13 cellular contexts compared by ENCODE assay signal in the genomic region with DNA sequence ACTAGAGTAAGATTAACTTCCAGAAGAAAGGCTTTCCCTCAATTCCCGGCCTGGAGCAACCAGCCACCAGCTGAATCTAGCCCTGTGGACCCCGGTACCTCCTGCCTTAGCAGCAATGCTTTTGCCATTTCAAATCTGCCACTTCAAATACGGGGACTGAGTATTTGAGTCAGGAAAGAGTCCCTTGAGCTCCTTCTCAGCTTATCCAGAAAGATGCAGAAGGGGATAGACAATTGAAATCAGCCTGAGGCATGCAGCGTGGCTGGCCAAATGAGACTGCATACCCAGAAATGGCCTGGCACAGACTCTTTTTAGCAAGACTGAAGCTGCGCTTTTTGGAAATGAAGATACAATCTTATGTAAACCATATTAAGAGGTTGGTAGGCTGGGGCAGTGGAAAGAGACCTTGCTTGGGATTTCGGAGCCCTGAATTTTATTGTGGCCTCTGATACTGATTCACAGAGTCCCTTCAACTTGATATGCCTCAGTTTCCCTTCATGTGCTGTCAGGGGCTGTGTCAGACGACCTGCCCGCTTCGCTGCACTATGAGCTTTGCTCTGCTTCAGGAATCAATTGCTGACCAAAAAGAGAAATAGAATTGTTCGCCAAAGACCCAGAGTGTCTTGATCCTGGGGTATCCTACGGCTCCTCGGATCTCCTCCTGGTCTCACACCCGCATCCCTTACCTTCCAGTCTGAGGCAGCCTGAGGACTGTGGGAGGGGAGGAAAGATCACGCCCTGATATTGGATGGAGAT. TPM values are rescaled to one million over a fixed set of nuclear protein-coding genes. Genes with fewer than 3 reads are reported as not detected.
DNase-seq lines count a peak whose midpoint lies in the region; ATAC-seq and TF ChIP-seq lines count a peak whose summit lies in the region.
"Had no signal": no experiment of that assay in that cellular context is flagged by ENCODE, and none has a peak within 500 bp of the region (broad histone marks: within the 10 kb centered on the region; RNA-seq: fewer than 3 reads in every experiment).

No MANE protein-coding gene starts in this region.

- H3K27me3 Mint-ChIP-seq in CD4-positive, CD25-positive, alpha-beta regulatory T cell = peaks cover 61% of the 10 kb centered on the region
- no peaks in the 10 kb centered on the region for H3K27me3 Mint-ChIP-seq in chondrocyte (ENCODE audit: low read depth)
- peaks cover 45 to 75% (median 61%) of the 10 kb centered on the region in 3 donors for H3K27me3 Mint-ChIP-seq in naive B cell

- no peaks in the 10 kb centered on the region for H3K36me3 ChIP-seq in CD4-positive, CD25-positive, alpha-beta regulatory T cell (ENCODE audit: control insufficient read depth, insufficient read depth, low read length)
- no peaks in the 10 kb centered on the region for H3K36me3 ChIP-seq in HUES64 (ENCODE audit: insufficient read depth, low read length)
- H3K36me3 ChIP-seq: upper lobe of left lung had no signal

- H3K36me3 Mint-ChIP-seq in CD4-positive, CD25-positive, alpha-beta regulatory T cell = no peaks in the 10 kb centered on the region
- H3K36me3 Mint-ChIP-seq in chondrocyte (ENCODE audit: low read depth) (no peaks in the 10 kb centered on the region), naive B cell (no peaks in the 10 kb centered on the region)

- TF ChIP-seq CTCF in chondrocyte (IDR thresholded peaks at IDR 0.05) (no peak), dorsolateral prefrontal cortex (IDR thresholded peaks at IDR 0.05 in 54 of 56, conservative IDR thresholded peaks at IDR 0.05 in 2 of 56; ENCODE audit: low read depth in 1 of 56, partially characterized antibody in 56 of 56) (no peak)

- no peak for DNase-seq in CD4-positive, CD25-positive, alpha-beta regulatory T cell
- DNase-seq in chondrocyte (ENCODE audit: low spot score) = no peak
- no peak for DNase-seq in naive B cell
- DNase-seq in dorsolateral prefrontal cortex = no peak
- no peak for DNase-seq in substantia nigra (lab: John Stamatoyannopoulos, UW)
- DNase-seq: activated CD4-positive, alpha-beta T cell treated with anti-CD3 and anti-CD28 coated beads for 1 hour; NCI-H1048; NCI-H446 treated with DMSO at 0.1 percent for 48 hours had no signal

- H3K4me3 ChIP-seq in CD4-positive, CD25-positive, alpha-beta regulatory T cell (ENCODE audit: low read depth, low read length) = no peak overlapping the region
- H3K4me3 ChIP-seq in HUES64 (ENCODE audit: low read length) (peak overlapping the region; percentile 65), dorsolateral prefrontal cortex (peak overlapping the region in 22 of 59 donors; percentile 52 to 76 (median 64))

- H3K4me1 ChIP-seq in CD4-positive, CD25-positive, alpha-beta regulatory T cell (ENCODE audit: control insufficient read depth, insufficient read depth, low read length, poor library complexity, severe bottlenecking) = peaks cover 12% of the 10 kb centered on the region
- peaks cover 8% of the 10 kb centered on the region; the same call in 1 of the 2 replicates for H3K4me1 ChIP-seq in HUES64 (ENCODE audit: insufficient read depth, low read length)

- H3K9me3 Mint-ChIP-seq in CD4-positive, CD25-positive, alpha-beta regulatory T cell = peaks cover 0 to 4% (median 0%) of the 10 kb centered on the region in 7 donors
- peaks cover 5% of the 10 kb centered on the region for H3K9me3 Mint-ChIP-seq in chondrocyte (ENCODE audit: low read depth)
- H3K9me3 Mint-ChIP-seq in naive B cell = peaks cover 0 to 5% (median 0%) of the 10 kb centered on the region in 7 donors

- H3K27ac ChIP-seq in CD4-positive, CD25-positive, alpha-beta regulatory T cell (ENCODE audit: insufficient read depth, low read length, poor library complexity, severe bottlenecking) = no peak overlapping the region
- H3K27ac ChIP-seq in HUES64 (ENCODE audit: low read depth, low read length) (no peak overlapping the region), dorsolateral prefrontal cortex (no peak overlapping the region), substantia nigra (ENCODE audit: low read depth, low read length, poor library complexity, severe bottlenecking) (no peak overlapping the region)
- H3K27ac ChIP-seq: epithelial cell of prostate had no signal

- peaks cover 0 to 12% (median 6%) of the 10 kb centered on the region in 4 donors for H3K4me1 Mint-ChIP-seq in CD4-positive, CD25-positive, alpha-beta regulatory T cell
- H3K4me1 Mint-ChIP-seq in chondrocyte (ENCODE audit: low read depth) (peaks cover 21% of the 10 kb centered on the region), naive B cell (peaks cover 6 to 9% (median 8%) of the 10 kb centered on the region in 3 donors)

- 87% methylated on average over 14 of the region's 14 CpGs for WGBS in HUES64

- ATAC-seq in CD4-positive, CD25-positive, alpha-beta regulatory T cell (ENCODE audit: low read depth in 2 of 2) = no peak
- ATAC-seq in naive B cell (ENCODE audit: low read depth in 2 of 2) (no peak), GM18907 (IDR thresholded peaks at IDR 0.05; ENCODE audit: unreplicated experiment) (no peak), HG03280 (IDR thresholded peaks at IDR 0.05; ENCODE audit: unreplicated experiment) (no peak)

- H3K27ac Mint-ChIP-seq in CD4-positive, CD25-positive, alpha-beta regulatory T cell = no peak overlapping the region
- H3K27ac Mint-ChIP-seq in chondrocyte (ENCODE audit: unreplicated experiment) (no peak overlapping the region), naive B cell (peak overlapping the region in 2 of 6 donors; percentile 20 to 24)

- peaks cover 40% of the 10 kb centered on the region for H3K27me3 ChIP-seq in CD4-positive, CD25-positive, alpha-beta regulatory T cell (ENCODE audit: control insufficient read depth, insufficient read depth, low read length)
- H3K27me3 ChIP-seq in HUES64 (ENCODE audit: insufficient read depth, low read length) = peaks cover 45% of the 10 kb centered on the region
- peaks cover 0 to 35% (median 7%) of the 10 kb centered on the region in 45 donors for H3K27me3 ChIP-seq in dorsolateral prefrontal cortex

- H3K4me3 Mint-ChIP-seq in CD4-positive, CD25-positive, alpha-beta regulatory T cell = peak overlapping the region; percentile 23 to 83 (median 66)
- H3K4me3 Mint-ChIP-seq in chondrocyte (ENCODE audit: unreplicated experiment) = peak overlapping the region; percentile 59
- peak overlapping the region; percentile 62 to 90 (median 80) for H3K4me3 Mint-ChIP-seq in naive B cell

- intact Hi-C loops in dorsolateral prefrontal cortex (cut with DNase I) = loop anchor here in 1 of 2 donors (5.0 kb wide), 1 partner anchor 86 kb away; no protein-coding TSS in a partner anchor

- H3K9ac ChIP-seq in HUES64 (ENCODE audit: low read depth, low read length) = 0 out of 2 replicates have a peak overlapping the region, but pooled peaks have one; percentile 64

- no peaks in the 10 kb centered on the region for H3K9me3 ChIP-seq in CD4-positive, CD25-positive, alpha-beta regulatory T cell (ENCODE audit: control insufficient read depth in 2 of 2, low read length in 2 of 2)
- H3K9me3 ChIP-seq in HUES64 (ENCODE audit: insufficient read depth, low read depth, low read length) = peaks cover 5% of the 10 kb centered on the region; the same call in 1 of the 2 replicates
- H3K9me3 ChIP-seq: upper lobe of left lung had no signal

RNA-seq across cellular contexts. Expression of a gene that starts 1.0 kb away (rescaled TPM):
- not detected for total RNA-seq in CD4-positive, CD25-positive, alpha-beta regulatory T cell
- polyA plus RNA-seq in CD4-positive, CD25-positive, alpha-beta regulatory T cell = not detected
- polyA plus RNA-seq in HUES64 (2013, experiment 1 of 2) = 6.5 TPM
- polyA plus RNA-seq in HUES64 (2013, experiment 2 of 2) = 7.1 TPM
- 17.0 to 17.7 TPM (median 17.0 TPM) in 3 replicates for total RNA-seq in chondrocyte
- polyA plus RNA-seq in naive B cell (ENCODE audit: low read depth in 6 of 6) = not detected
- 1 to 10 TPM in 115 of 120 experiments, under 1 TPM in 5; 0.34 to 9.2 (median 2.8) TPM for total RNA-seq in dorsolateral prefrontal cortex

RNA-seq across cellular contexts. Expression of a gene that starts 21.5 kb away (rescaled TPM):
- 3.8 TPM for total RNA-seq in CD4-positive, CD25-positive, alpha-beta regulatory T cell
- 1 to 10 TPM; 1.3 to 2.6 (median 1.9) TPM for polyA plus RNA-seq in CD4-positive, CD25-positive, alpha-beta regulatory T cell
- polyA plus RNA-seq in HUES64 (2013, experiment 1 of 2) = 13.2 TPM
- 14.1 TPM for polyA plus RNA-seq in HUES64 (2013, experiment 2 of 2)
- total RNA-seq in chondrocyte (4.6 to 9.6 TPM (median 4.9 TPM) in 3 replicates), dorsolateral prefrontal cortex (10 to 100 TPM in 111 of 120 experiments, 1 to 10 TPM in 9; 7.1 to 18.1 (median 12.9) TPM)
- 1 to 10 TPM in 5 of 6 donors, under 1 TPM in 1; 0.04 to 3.2 (median 2.0) TPM for polyA plus RNA-seq in naive B cell (ENCODE audit: low read depth in 6 of 6)

RNA-seq across cellular contexts. Expression of a gene that starts 40.0 kb away (rescaled TPM):
- 74.1 TPM for total RNA-seq in CD4-positive, CD25-positive, alpha-beta regulatory T cell
- polyA plus RNA-seq in CD4-positive, CD25-positive, alpha-beta regulatory T cell = 100 to 1,000 TPM; 118 to 141 (median 133) TPM
- polyA plus RNA-seq in HUES64 (2013, experiment 1 of 2) = 165 TPM
- 183 TPM for polyA plus RNA-seq in HUES64 (2013, experiment 2 of 2)
- 361 to 405 TPM (median 404 TPM) in 3 replicates for total RNA-seq in chondrocyte
- polyA plus RNA-seq in naive B cell (ENCODE audit: low read depth in 6 of 6) = 100 to 1,000 TPM; 167 to 227 (median 189) TPM
- 100 to 1,000 TPM in 2 of 120 experiments, 10 to 100 TPM in 118; 41.8 to 105 (median 65.3) TPM for total RNA-seq in dorsolateral prefrontal cortex
